In genomic region chr3:195873971-195874370, GRCh38 we compare ENCODE assay signal across 1 cellular context.
TF ChIP-seq lines count a peak whose summit lies in the region.

No MANE protein-coding gene starts in this region.

TF ChIP-seq in HepG2, 621 proteins besides CTCF, POLR2A, EP300 and RAD21:
- TF ChIP-seq SKI (IDR thresholded peaks at IDR 0.05; ENCODE audit: partially characterized antibody) = peak; percentile 18
- TF ChIP-seq ZBTB33 (CRISPR knock-in tag; IDR thresholded peaks at IDR 0.05) = peak; percentile 86
- no peak for TF ChIP-seq TAF15 (IDR thresholded peaks at IDR 0.05; ENCODE audit: low read depth, low read length, poor library complexity, severe bottlenecking)
- peak; percentile 52; the same call in 1 of the 2 replicates for TF ChIP-seq ZBTB38 (CRISPR knock-in tag; IDR thresholded peaks at IDR 0.05)
TF ChIP-seq in HepG2: peak in this region for 3.
